ENCODE assay signal across 1 cellular context in genomic region chr7:10918093-10918590, GRCh38.
TF ChIP-seq lines count a peak whose summit lies in the region.

No MANE protein-coding gene starts in this region.

TF ChIP-seq in H1, 55 proteins besides CTCF, POLR2A, EP300 and RAD21 (continued from another document):
- TF ChIP-seq ATF2 (IDR thresholded peaks at IDR 0.05; ENCODE audit: low read length) (no peak), KDM4A (IDR thresholded peaks at IDR 0.05; ENCODE audit: low read depth, low read length, severe bottlenecking) (no peak), RFX5 (IDR thresholded peaks at IDR 0.05; ENCODE audit: borderline replicate concordance, low read depth, low read length) (no peak)
